In genomic region chr11:67260885-67261634, GRCh38 we compare ENCODE assay signal across 8 cellular contexts. TPM values are rescaled to one million over a fixed set of nuclear protein-coding genes. Genes with fewer than 3 reads are reported as not detected.
DNase-seq lines count a peak whose midpoint lies in the region; ATAC-seq and TF ChIP-seq lines count a peak whose summit lies in the region.
"Not testable (repeated sequence)": the region's sequence is repeated elsewhere in the genome, so short reads cannot be mapped to it uniquely, and the experiment has no call there.

No MANE protein-coding gene starts in this region.

- 27 to 30% methylated on average over 46 to 49 of the region's 49 CpGs for WGBS in aorta, 2 donors

- not testable (repeated sequence) for H3K27ac ChIP-seq in foreskin keratinocyte; lower lobe of right lung; aorta (ENCODE audit: low read depth in 1 of 2, low read length in 2 of 2)

- H3K27me3 ChIP-seq in foreskin keratinocyte; lower lobe of right lung (ENCODE audit: low read depth); aorta (ENCODE audit: control insufficient read depth in 1 of 2, insufficient read depth in 2 of 2, low read length in 1 of 2): not testable (repeated sequence)

- H3K4me3 ChIP-seq in lower lobe of right lung (peak overlapping the region; percentile 43), aorta (ENCODE audit: low read length in 2 of 2) (peak overlapping the region; percentile 2 to 25)

- CTCF ChIA-PET in WTC11 (lab: Charles Lee) = interaction anchor here (0.6 to 4.6 kb wide), 38 partner anchors 7 to 872 kb away, joined by 3 to 122 read pairs (median 7); partner anchors contain the start of genes ANKRD13D, KDM2A, POLD4 and PPP1CA

- TF ChIP-seq CTCF in WTC11 (IDR thresholded peaks at IDR 0.05); brain (conservative IDR thresholded peaks at IDR 0.05); foreskin keratinocyte (conservative IDR thresholded peaks at IDR 0.05); lower lobe of right lung (IDR thresholded peaks at IDR 0.05): not testable (repeated sequence)

- not testable (repeated sequence) for H3K36me3 Mint-ChIP-seq in WTC11, brain

- peak; percentile 73 for DNase-seq in G401 (ENCODE audit: low spot score)
- peak; percentile 71 for DNase-seq in NCI-H2227 (lab: John Stamatoyannopoulos, UW; ENCODE audit: unreplicated experiment)
- peak; percentile 83 for DNase-seq in WTC11 (ENCODE audit: low spot score)
- DNase-seq in foreskin keratinocyte = peak in 1 of 2 donors; percentile 30
- peak; percentile 75 for DNase-seq in lower lobe of right lung
- peak; percentile 80 for DNase-seq in sciatic nerve (ENCODE audit: low spot score)
- DNase-seq in aorta = peak in 1 of 2 donors; percentile 92

- H3K4me1 Mint-ChIP-seq in WTC11 (peaks cover 18% of the 10 kb centered on the region), brain (peaks cover 34% of the 10 kb centered on the region)

- H3K27me3 Mint-ChIP-seq in WTC11 (ENCODE audit: low read depth) (peaks cover 34% of the 10 kb centered on the region), brain (peaks cover 11% of the 10 kb centered on the region)

- H3K4me1 ChIP-seq in foreskin keratinocyte = peaks cover 22% of the 10 kb centered on the region
- H3K4me1 ChIP-seq in lower lobe of right lung = peaks cover 32% of the 10 kb centered on the region
- H3K4me1 ChIP-seq in aorta (ENCODE audit: control insufficient read depth in 1 of 2, insufficient read depth in 2 of 2, low read length in 2 of 2) = not testable (repeated sequence)

- H3K27ac Mint-ChIP-seq in WTC11 = not testable (repeated sequence)
- H3K27ac Mint-ChIP-seq in brain = peak overlapping the region in 4 of 5 experiments; percentile 61 to 89 (median 80)

- H3K4me3 Mint-ChIP-seq in WTC11 (peak overlapping the region; percentile 69), brain (peak overlapping the region; percentile 78 to 83 (median 80))

- in situ Hi-C loops in G401 (cut with HindIII; ENCODE audit: low sequenced_read_pairs) = not testable (repeated sequence)

- intact Hi-C loops in lower lobe of right lung (cut with DNase I) (loop anchor here (10.0 kb wide), 1 partner anchor 54 kb away; no protein-coding TSS in a partner anchor), aorta (cut with DNase I) (loop anchor here (5.0 kb wide), 1 partner anchor 121 kb away; no protein-coding TSS in a partner anchor)
- intact Hi-C loops in sciatic nerve (cut with DNase I) = not testable (repeated sequence)

- H3K9me3 ChIP-seq in lower lobe of right lung; aorta (ENCODE audit: control insufficient read depth, low read length): not testable (repeated sequence)

- H3K9me3 Mint-ChIP-seq in WTC11, brain: not testable (repeated sequence)

- ATAC-seq in WTC11 (peak; percentile 15), foreskin keratinocyte (peak; percentile 15), lower lobe of right lung (peak; percentile 41 to 57), sciatic nerve (peak; percentile 20), aorta (ENCODE audit: low FRiP score) (peak; percentile 16)

- H3K36me3 ChIP-seq in lower lobe of right lung = peaks cover 14% of the 10 kb centered on the region
- H3K36me3 ChIP-seq in aorta (ENCODE audit: control insufficient read depth in 1 of 2, insufficient read depth in 2 of 2, low read length in 1 of 2) = not testable (repeated sequence)

- POLR2A ChIA-PET in WTC11 (lab: Charles Lee) = interaction anchor here (1.2 to 1.5 kb wide), 2 partner anchors 21 to 42 kb away, joined by 3 to 5 read pairs; no protein-coding TSS in a partner anchor

TF ChIP-seq in WTC11, 78 proteins besides CTCF, POLR2A, EP300 and RAD21:
- TF ChIP-seq MAX (CRISPR knock-in tag; IDR thresholded peaks at IDR 0.05) = 0 out of 2 replicates have a peak, but pooled peaks have one; percentile 17
- 0 out of 2 replicates have a peak, but pooled peaks have one; percentile 28 for TF ChIP-seq CBFB (CRISPR knock-in tag; IDR thresholded peaks at IDR 0.05; ENCODE audit: low read depth)

RNA-seq across cellular contexts. Expression of gene GRK2, which starts 5.2 kb away (rescaled TPM):
- total RNA-seq in G401 (2014; rRNA removed; shearing (Covaris generic)) = 35.1 and 48.8 TPM in 2 replicates
- total RNA-seq in WTC11 (2021) (59.4 to 68.1 TPM (median 61.4 TPM) in 3 replicates), foreskin keratinocyte (34.3 and 36.5 TPM in 2 replicates), lower lobe of right lung (101 TPM), sciatic nerve (61.7 TPM), aorta (10 to 100 TPM; 53.8 to 77.6 TPM)
- polyA plus RNA-seq in brain (ENCODE audit: insufficient read depth, low read depth, low replicate concordance) (92.8 TPM), foreskin keratinocyte (29.2 and 31.4 TPM in 2 replicates), aorta (10 to 100 TPM; 29.3 to 53.6 TPM)

RNA-seq across cellular contexts. Expression of gene ANKRD13D, which starts 28.0 kb away (rescaled TPM):
- 25.2 and 40.3 TPM in 2 replicates for total RNA-seq in G401 (2014; rRNA removed; shearing (Covaris generic))
- total RNA-seq in WTC11 (2021) (36.8 to 55.5 TPM (median 42.4 TPM) in 3 replicates), foreskin keratinocyte (28.8 and 29.2 TPM in 2 replicates), lower lobe of right lung (66.9 TPM), sciatic nerve (69.7 TPM), aorta (10 to 100 TPM; 43.2 to 96.1 TPM)
- polyA plus RNA-seq in brain (ENCODE audit: insufficient read depth, low read depth, low replicate concordance) (35.3 TPM), foreskin keratinocyte (25.3 and 26.1 TPM in 2 replicates), aorta (100 to 1,000 TPM in 1 of 2 donors, 10 to 100 TPM in 1; 16.8 to 100 TPM)

RNA-seq across cellular contexts. Expression of gene SSH3, which starts 42.3 kb away (rescaled TPM):
- 1.5 and 1.8 TPM in 2 replicates for total RNA-seq in G401 (2014; rRNA removed; shearing (Covaris generic))
- total RNA-seq in WTC11 (2021) = 34.8 to 43.4 TPM (median 42.3 TPM) in 3 replicates
- polyA plus RNA-seq in brain (ENCODE audit: insufficient read depth, low read depth, low replicate concordance) = 10.2 TPM
- 27.7 and 31.0 TPM in 2 replicates for total RNA-seq in foreskin keratinocyte
- polyA plus RNA-seq in foreskin keratinocyte = 27.8 and 30.2 TPM in 2 replicates
- total RNA-seq in lower lobe of right lung = 37.7 TPM
- 40.7 TPM for total RNA-seq in sciatic nerve
- 10 to 100 TPM; 27.3 to 37.0 TPM for total RNA-seq in aorta
- polyA plus RNA-seq in aorta = 10 to 100 TPM; 13.3 to 24.1 TPM
